Comparison of ENCODE assay signal across 13 cellular contexts in genomic region chr11:1516273-1517067, GRCh38.
DNase-seq lines count a peak whose midpoint lies in the region; ATAC-seq and TF ChIP-seq lines count a peak whose summit lies in the region.
"Had no signal": no experiment of that assay in that cellular context is flagged by ENCODE, and none has a peak within 500 bp of the region (broad histone marks: within the 10 kb centered on the region; RNA-seq: fewer than 3 reads in every experiment).

No MANE protein-coding gene starts in this region.

- no peaks in the 10 kb centered on the region for H3K9me3 Mint-ChIP-seq in stimulated activated effector memory CD8-positive, alpha-beta T cell treated with anti-CD3 and anti-CD28 coated beads, Interleukin-12 subunit alpha, Interleukin-12 subunit beta, amount 100 ng/mL, for 72 hours
- H3K9me3 Mint-ChIP-seq in T-helper 2 cell treated with Interferon-gamma antibody and Interleukin-4, amounts not matched to agents 5 μg/mL and 100 μg/mL, for 36 hours = no peaks in the 10 kb centered on the region
- H3K9me3 Mint-ChIP-seq: GM23338, neural crest cell had no signal

- H3K4me3 Mint-ChIP-seq in stimulated activated effector memory CD8-positive, alpha-beta T cell treated with anti-CD3 and anti-CD28 coated beads, Interleukin-12 subunit alpha, Interleukin-12 subunit beta, amount 100 ng/mL, for 72 hours = peak overlapping the region; percentile 22
- H3K4me3 Mint-ChIP-seq in T-helper 2 cell treated with Interferon-gamma antibody and Interleukin-4, amounts not matched to agents 5 μg/mL and 100 μg/mL, for 36 hours = no peak overlapping the region
- H3K4me3 Mint-ChIP-seq: GM23338, neural crest cell had no signal

- CTCF ChIA-PET in RWPE1 (lab: Yijun Ruan, JAX) = interaction anchor here (0.6 to 1.0 kb wide), 3 partner anchors 9 to 124 kb away, joined by 3 to 4 read pairs (median 3); no protein-coding TSS in a partner anchor

- H3K27ac Mint-ChIP-seq in stimulated activated effector memory CD8-positive, alpha-beta T cell treated with anti-CD3 and anti-CD28 coated beads, Interleukin-12 subunit alpha, Interleukin-12 subunit beta, amount 100 ng/mL, for 72 hours = peak overlapping the region; percentile 92
- no peak overlapping the region for H3K27ac Mint-ChIP-seq in T-helper 2 cell treated with Interferon-gamma antibody and Interleukin-4, amounts not matched to agents 5 μg/mL and 100 μg/mL, for 36 hours
- H3K27ac Mint-ChIP-seq: GM23338 had no signal

- H3K4me1 Mint-ChIP-seq in stimulated activated effector memory CD8-positive, alpha-beta T cell treated with anti-CD3 and anti-CD28 coated beads, Interleukin-12 subunit alpha, Interleukin-12 subunit beta, amount 100 ng/mL, for 72 hours = peaks cover 82% of the 10 kb centered on the region
- H3K4me1 Mint-ChIP-seq in T-helper 2 cell treated with Interferon-gamma antibody and Interleukin-4, amounts not matched to agents 5 μg/mL and 100 μg/mL, for 36 hours (ENCODE audit: low read depth) = peaks cover 6% of the 10 kb centered on the region

- TF ChIP-seq CTCF in RWPE1 (conservative IDR thresholded peaks at IDR 0.05; ENCODE audit: low read depth) = no peak

- peak overlapping the region; percentile 25; the same call in 1 of the 2 replicates for H3K27ac ChIP-seq in RWPE1
- H3K27ac ChIP-seq: colonic mucosa had no signal

- no peaks in the 10 kb centered on the region for H3K36me3 Mint-ChIP-seq in stimulated activated effector memory CD8-positive, alpha-beta T cell treated with anti-CD3 and anti-CD28 coated beads, Interleukin-12 subunit alpha, Interleukin-12 subunit beta, amount 100 ng/mL, for 72 hours
- H3K36me3 Mint-ChIP-seq in T-helper 2 cell treated with Interferon-gamma antibody and Interleukin-4, amounts not matched to agents 5 μg/mL and 100 μg/mL, for 36 hours (ENCODE audit: low read depth) = peaks cover 3% of the 10 kb centered on the region

- DNase-seq in stimulated activated CD4-positive, alpha-beta T cell treated with anti-CD3 and anti-CD28 coated beads, Interleukin-15, amount 100 ng/mL, for 24 hours = peak; percentile 9
- DNase-seq in stimulated activated CD4-positive, alpha-beta T cell treated with anti-CD3 and anti-CD28 coated beads, Interleukin-2, amount 100 ng/mL, for 24 hours = no peak
- DNase-seq in RWPE1 (ENCODE audit: low spot score) = no peak
- peak; percentile 70 for DNase-seq in epidermal melanocyte (ENCODE audit: insufficient read length, low spot score)
- no peak for DNase-seq in stimulated activated effector memory CD8-positive, alpha-beta T cell treated with anti-CD3 and anti-CD28 coated beads, Interleukin-12 subunit alpha, Interleukin-12 subunit beta, amount 100 ng/mL, for 72 hours (ENCODE audit: low spot score in 2 of 2)
- DNase-seq in D341Med (ENCODE audit: low spot score) = no peak
- DNase-seq in T-helper 2 cell treated with Interferon-gamma antibody and Interleukin-4, amounts not matched to agents 5 μg/mL and 100 μg/mL, for 36 hours (ENCODE audit: low spot score) = no peak
- DNase-seq: activated CD4-positive, alpha-beta T cell treated with anti-CD3 and anti-CD28 coated beads for 48 hours; colonic mucosa; NCI-H146 had no signal

- ATAC-seq in stimulated activated effector memory CD8-positive, alpha-beta T cell treated with anti-CD3 and anti-CD28 coated beads, Interleukin-12 subunit alpha, Interleukin-12 subunit beta, amount 100 ng/mL, for 72 hours = peak; percentile 82
- no peak for ATAC-seq in HG02571 (IDR thresholded peaks at IDR 0.05; ENCODE audit: unreplicated experiment)

- POLR2A ChIA-PET in RWPE1 (lab: Yijun Ruan, JAX; ENCODE audit: low non-redundant PET) = no interaction called here

- no peaks in the 10 kb centered on the region for H3K27me3 Mint-ChIP-seq in T-helper 2 cell treated with Interferon-gamma antibody and Interleukin-4, amounts not matched to agents 5 μg/mL and 100 μg/mL, for 36 hours (ENCODE audit: low read depth)

Comparison
In these comparisons a context has a peak if more than half of its experiments do, and no peak if none do; other contexts are left out.
1. DNase-seq: peak in stimulated activated CD4-positive, alpha-beta T cell treated with anti-CD3 and anti-CD28 coated beads, Interleukin-15, amount 100 ng/mL, for 24 hours (single experiment) and epidermal melanocyte (single experiment); none in stimulated activated CD4-positive, alpha-beta T cell treated with anti-CD3 and anti-CD28 coated beads, Interleukin-2, amount 100 ng/mL, for 24 hours (0 of 2), RWPE1 (single experiment), stimulated activated effector memory CD8-positive, alpha-beta T cell treated with anti-CD3 and anti-CD28 coated beads, Interleukin-12 subunit alpha, Interleukin-12 subunit beta, amount 100 ng/mL, for 72 hours (0 of 2), D341Med (single experiment) and T-helper 2 cell treated with Interferon-gamma antibody and Interleukin-4, amounts not matched to agents 5 μg/mL and 100 μg/mL, for 36 hours (single experiment).